In genomic region chr7:42574693-42575084, GRCh38 we compare ENCODE assay signal across 12 cellular contexts.
DNase-seq lines count a peak whose midpoint lies in the region; ATAC-seq and TF ChIP-seq lines count a peak whose summit lies in the region.
"Had no signal": no experiment of that assay in that cellular context is flagged by ENCODE, and none has a peak within 500 bp of the region (broad histone marks: within the 10 kb centered on the region; RNA-seq: fewer than 3 reads in every experiment).

No MANE protein-coding gene starts in this region.

- H3K9me3 ChIP-seq in WERI-Rb-1 (ENCODE audit: severe bottlenecking): peaks cover 2% of the 10 kb centered on the region
- peaks cover 0 to 10% (median 0%) of the 10 kb centered on the region in 3 donors for H3K9me3 ChIP-seq in gastroesophageal sphincter
- peaks cover 5% of the 10 kb centered on the region for H3K9me3 ChIP-seq in smooth muscle cell (replicated peaks; ENCODE audit: low read depth)
- H3K9me3 ChIP-seq: suprapubic skin had no signal

- H3K9me3 Mint-ChIP-seq in naive thymus-derived CD8-positive, alpha-beta T cell: peaks cover 0 to 25% (median 9%) of the 10 kb centered on the region in 9 donors

- H3K4me1 Mint-ChIP-seq in naive thymus-derived CD8-positive, alpha-beta T cell: no peaks in the 10 kb centered on the region
- H3K4me1 Mint-ChIP-seq: activated CD4-positive, alpha-beta T cell treated with anti-CD3 and anti-CD28 coated beads, Interleukin-2, amount 10 ng/mL, durations not matched to agents 7 days and 5 days had no signal

- peak overlapping the region; percentile 64 for H2AFZ ChIP-seq in smooth muscle cell (ENCODE audit: low read depth)

- TF ChIP-seq EP300 in gastroesophageal sphincter (IDR thresholded peaks at IDR 0.05): no peak

- H3K4me1 ChIP-seq in gastroesophageal sphincter (peaks cover 20 to 55% (median 20%) of the 10 kb centered on the region in 3 donors), smooth muscle cell (ENCODE audit: low read depth) (peaks cover 11% of the 10 kb centered on the region)

- H3K27ac ChIP-seq in WERI-Rb-1 (no peak overlapping the region), gastroesophageal sphincter (peak overlapping the region in 3 of 4 donors; percentile 33 to 45 (median 37)), smooth muscle cell (ENCODE audit: low read depth) (no peak overlapping the region)
- H3K27ac ChIP-seq: suprapubic skin had no signal

- WGBS in gastroesophageal sphincter (ENCODE audit: low coverage in 1 of 2), 2 donors: 71 to 76% methylated on average over 3 of the region's 3 CpGs
- 94% methylated on average over 3 of the region's 3 CpGs for WGBS in smooth muscle cell (ENCODE audit: low lambda C conversion rate)

- no peak for TF ChIP-seq POLR2A in gastroesophageal sphincter (IDR thresholded peaks at IDR 0.05)

- no peak overlapping the region for H3K4me3 ChIP-seq in H7 (ENCODE audit: insufficient read depth, low read depth, low read length)
- no peak overlapping the region for H3K4me3 ChIP-seq in WERI-Rb-1 (ENCODE audit: low read depth, low read length)
- H3K4me3 ChIP-seq in gastroesophageal sphincter: no peak overlapping the region
- H3K4me3 ChIP-seq in smooth muscle cell: no peak overlapping the region
- H3K4me3 ChIP-seq: suprapubic skin had no signal

- H3K79me2 ChIP-seq in smooth muscle cell (ENCODE audit: low read depth): no peaks in the 10 kb centered on the region

- H4K20me1 ChIP-seq in smooth muscle cell (ENCODE audit: low read depth): no peaks in the 10 kb centered on the region

- ATAC-seq in gastroesophageal sphincter: no peak
- no peak for ATAC-seq in naive thymus-derived CD8-positive, alpha-beta T cell

- H3K36me3 Mint-ChIP-seq in naive thymus-derived CD8-positive, alpha-beta T cell: peaks cover 0 to 2% (median 0%) of the 10 kb centered on the region in 3 donors

- H3K4me3 Mint-ChIP-seq in naive thymus-derived CD8-positive, alpha-beta T cell: no peak overlapping the region
- H3K4me3 Mint-ChIP-seq: activated CD4-positive, alpha-beta T cell treated with anti-CD3 and anti-CD28 coated beads, Interleukin-2, amount 10 ng/mL, durations not matched to agents 7 days and 5 days had no signal

- no peaks in the 10 kb centered on the region for H3K36me3 ChIP-seq in H7 (replicated peaks; ENCODE audit: control insufficient read depth, insufficient read depth, low read length)
- no peaks in the 10 kb centered on the region for H3K36me3 ChIP-seq in WERI-Rb-1
- no peaks in the 10 kb centered on the region for H3K36me3 ChIP-seq in gastroesophageal sphincter
- H3K36me3 ChIP-seq in smooth muscle cell (ENCODE audit: low read depth): no peaks in the 10 kb centered on the region
- H3K36me3 ChIP-seq: suprapubic skin had no signal

- H3K27me3 Mint-ChIP-seq in naive thymus-derived CD8-positive, alpha-beta T cell: peaks cover 0 to 10% (median 0%) of the 10 kb centered on the region in 5 donors
- H3K27me3 Mint-ChIP-seq: activated CD4-positive, alpha-beta T cell treated with anti-CD3 and anti-CD28 coated beads, Interleukin-2, amount 10 ng/mL, durations not matched to agents 7 days and 5 days had no signal

- TF ChIP-seq CTCF in WERI-Rb-1 (IDR thresholded peaks at IDR 0.05; ENCODE audit: low read depth, low read length) (peak; percentile 46), gastroesophageal sphincter (IDR thresholded peaks at IDR 0.05) (peak in 2 of 4 experiments; percentile 13 to 34), smooth muscle cell (IDR thresholded peaks at IDR 0.05; ENCODE audit: borderline replicate concordance, insufficient read depth, poor library complexity, severe bottlenecking) (peak; percentile 29)

- H3K27ac Mint-ChIP-seq in naive thymus-derived CD8-positive, alpha-beta T cell: no peak overlapping the region
- H3K27ac Mint-ChIP-seq: activated CD4-positive, alpha-beta T cell treated with anti-CD3 and anti-CD28 coated beads, Interleukin-2, amount 10 ng/mL, durations not matched to agents 7 days and 5 days had no signal

- peak; percentile 19 for DNase-seq in H7
- no peak for DNase-seq in WERI-Rb-1
- DNase-seq in smooth muscle cell (lab: John Stamatoyannopoulos, UW; ENCODE audit: unreplicated experiment): no peak
- DNase-seq in naive thymus-derived CD8-positive, alpha-beta T cell: no peak
- no peak for DNase-seq in NCI-H510A treated with DMSO at 0.1 percent for 48 hours (lab: John Stamatoyannopoulos, UW)
- DNase-seq in NCI-H1417 treated with DMSO at 0.1 percent for 48 hours (lab: John Stamatoyannopoulos, UW): no peak
- DNase-seq: activated CD4-positive, alpha-beta T cell treated with anti-CD3 and anti-CD28 coated beads, Interleukin-2, amount 10 ng/mL, durations not matched to agents 7 days and 5 days; activated effector memory CD4-positive, alpha-beta T cell treated with anti-CD3 and anti-CD28 coated beads, Interleukin-2, amount 50 U/mL, for 16 hours; NCI-H1048; SW 1271 had no signal

- POLR2A ChIA-PET in naive thymus-derived CD8-positive, alpha-beta T cell (lab: Charles Lee): no interaction called here

- H3K27me3 ChIP-seq in H7 (ENCODE audit: control insufficient read depth, insufficient read depth, low read length) (no peaks in the 10 kb centered on the region), WERI-Rb-1 (ENCODE audit: insufficient read depth, low read depth, severe bottlenecking) (peaks cover 62% of the 10 kb centered on the region), gastroesophageal sphincter (no peaks in the 10 kb centered on the region), smooth muscle cell (ENCODE audit: low read depth) (no peaks in the 10 kb centered on the region)
- H3K27me3 ChIP-seq: suprapubic skin had no signal

- H3K9ac ChIP-seq in smooth muscle cell (ENCODE audit: low read depth): no peak overlapping the region

- peak overlapping the region; percentile 72 for H3K4me2 ChIP-seq in smooth muscle cell

- no peaks in the 10 kb centered on the region for H3F3A ChIP-seq in smooth muscle cell (ENCODE audit: low read depth)

Comparison
In these comparisons a context has a peak if more than half of its experiments do, and no peak if none do; other contexts are left out.
1. H3K27ac ChIP-seq: peak in gastroesophageal sphincter (3 of 4); none in WERI-Rb-1 (single experiment) and smooth muscle cell (single experiment).